Comparison of ENCODE assay signal across 8 cellular contexts in genomic region chr19:17469371-17470203, GRCh38. TPM values are rescaled to one million over a fixed set of nuclear protein-coding genes. Genes with fewer than 3 reads are reported as not detected.
DNase-seq lines count a peak whose midpoint lies in the region; ATAC-seq, FAIRE-seq and TF ChIP-seq lines count a peak whose summit lies in the region.

No MANE protein-coding gene starts in this region.

- TF ChIP-seq RAD21 in A549 (conservative IDR thresholded peaks at IDR 0.05 in 1 of 2, IDR thresholded peaks at IDR 0.05 in 1 of 2), result no peak

- no peak for TF ChIP-seq EP300 in A549 (IDR thresholded peaks at IDR 0.05)

- CTCF ChIA-PET in A549 (lab: Yijun Ruan, JAX), result interaction anchor here (0.6 kb wide), 1 partner anchor 1407 kb away, joined by 3 read pairs; no protein-coding TSS in a partner anchor

- POLR2A ChIA-PET in A549 (lab: Yijun Ruan, JAX), result no interaction called here

- peak overlapping the region; percentile 74 for H3K4me3 ChIP-seq in A549

- WGBS in A549 (ENCODE audit: missing lambda C conversion rate), result 0% methylated on average over 8 of the region's 45 CpGs

- H3K9me3 ChIP-seq in A549, result no peaks in the 10 kb centered on the region

- TF ChIP-seq CTCF in A549 (IDR thresholded peaks at IDR 0.05), result no peak

- peak; percentile 57 to 97 for DNase-seq in A549 (ENCODE audit: low read depth in 1 of 2, low spot score in 1 of 2)
- DNase-seq in NCI-H2227 treated with DMSO at 0.1 percent for 48 hours (lab: John Stamatoyannopoulos, UW), result peak; percentile 98
- DNase-seq in activated CD4-positive, CD25-positive, alpha-beta regulatory T cell treated with anti-CD3 and anti-CD28 coated beads, Interleukin-2, amount 50 U/mL, for 72 hours, result peak; percentile 82
- DNase-seq in cerebellar cortex (ENCODE audit: low spot score), result peak; percentile 97
- peak; percentile 88 for DNase-seq in kidney glomerular epithelial cell (lab: John Stamatoyannopoulos, UW)
- peak; percentile 93 for DNase-seq in stimulated activated CD4-positive, alpha-beta T cell treated with anti-CD3 and anti-CD28 coated beads, Interleukin-15, amount 100 ng/mL, for 24 hours

- no peak for TF ChIP-seq POLR2A in A549 (IDR thresholded peaks at IDR 0.05; ENCODE audit: low read length)

- peak; percentile 82 to 86 for ATAC-seq in A549
- ATAC-seq in GM18520 (IDR thresholded peaks at IDR 0.05; ENCODE audit: unreplicated experiment), result peak; percentile 36
- peak; percentile 33 for ATAC-seq in HG03064 (IDR thresholded peaks at IDR 0.05; ENCODE audit: low read depth, unreplicated experiment)

- H3K4me1 ChIP-seq in A549, result peaks cover 28% of the 10 kb centered on the region; the same call in 2 of the 3 replicates

- H3K4me2 ChIP-seq in A549, result peak overlapping the region; percentile 83

- H3K27ac ChIP-seq in A549, result peak overlapping the region; percentile 84 to 93

- FAIRE-seq in A549 (lab: Jason Lieb, UNC), result no peak

TF ChIP-seq in A549, 52 proteins besides CTCF, POLR2A, EP300 and RAD21:
- TF ChIP-seq PHF8 (IDR thresholded peaks at IDR 0.05; ENCODE audit: borderline replicate concordance, low read depth), result 0 out of 2 replicates have a peak, but pooled peaks have one; percentile 39
- 0 out of 5 replicates have a peak, but pooled peaks of 1 of the 2 experiments have one; percentile 8 for TF ChIP-seq JUN (IDR thresholded peaks at IDR 0.05)
- no peak for TF ChIP-seq FOSL2 (IDR thresholded peaks at IDR 0.05)
- no peak for TF ChIP-seq FOSL2 (CRISPR knock-in tag; IDR thresholded peaks at IDR 0.05)
- no peak for TF ChIP-seq TFCP2L1 (CRISPR knock-in tag; IDR thresholded peaks at IDR 0.05)
- TF ChIP-seq RARB (CRISPR knock-in tag; IDR thresholded peaks at IDR 0.05), result no peak
- TF ChIP-seq MYC (IDR thresholded peaks at IDR 0.05; ENCODE audit: borderline replicate concordance, low read length), result 0 out of 2 replicates have a peak, but pooled peaks have one; percentile 61
- TF ChIP-seq MAX (IDR thresholded peaks at IDR 0.05), result peak; percentile 70; the same call in 1 of the 2 replicates
- no peak for TF ChIP-seq HMGXB4 (CRISPR knock-in tag; IDR thresholded peaks at IDR 0.05; ENCODE audit: borderline replicate concordance)
- no peak for TF ChIP-seq ZFP36 (IDR thresholded peaks at IDR 0.05; ENCODE audit: borderline replicate concordance, partially characterized antibody)

RNA-seq across cellular contexts. Expression of gene SLC27A1, which starts 0.7 kb away (rescaled TPM):
- 1.8 and 2.7 TPM in 2 replicates for polyA plus RNA-seq in A549 (2011; rRNA removed)
- polyA plus RNA-seq in A549 (2012; cell fraction: cytosol; rRNA removed), result 2.6 and 4.1 TPM in 2 replicates
- polyA plus RNA-seq in A549 (2012; cell fraction: nucleus; rRNA removed), result 12.9 and 13.5 TPM in 2 replicates
- polyA plus RNA-seq in A549 (2017; fragmentation: RNase III; extraction: RNeasy Plus Mini Kit Qiagen cat#74134 plus additional on column Dnase treatment), result 1.9 to 2.6 TPM (median 2.5 TPM) in 3 replicates
- 2.1 and 3.1 TPM in 2 replicates for polyA minus RNA-seq in A549 (2011; rRNA and poly(A)+ RNA removed)

RNA-seq across cellular contexts. Expression of gene NXNL1, which starts 8.9 kb away (rescaled TPM):
- not detected in 2 replicates for polyA plus RNA-seq in A549 (2011; rRNA removed)
- polyA plus RNA-seq in A549 (2012; cell fraction: cytosol; rRNA removed), result not detected in 2 replicates
- polyA plus RNA-seq in A549 (2012; cell fraction: nucleus; rRNA removed), result not detected in 2 replicates
- polyA plus RNA-seq in A549 (2017; fragmentation: RNase III; extraction: RNeasy Plus Mini Kit Qiagen cat#74134 plus additional on column Dnase treatment), result not detected in 3 replicates
- not detected in 2 replicates for polyA minus RNA-seq in A549 (2011; rRNA and poly(A)+ RNA removed)

RNA-seq across cellular contexts. Expression of gene TMEM221, which starts 21.1 kb away (rescaled TPM):
- polyA plus RNA-seq in A549 (2011; rRNA removed) (0.61 and 0.78 TPM in 2 replicates), A549 (2017; fragmentation: RNase III; extraction: RNeasy Plus Mini Kit Qiagen cat#74134 plus additional on column Dnase treatment) (0.52 to 0.90 TPM (median 0.62 TPM) in 3 replicates)
- polyA plus RNA-seq in A549 (2012; cell fraction: cytosol; rRNA removed), result 0.41 and 0.58 TPM in 2 replicates
- polyA plus RNA-seq in A549 (2012; cell fraction: nucleus; rRNA removed), result 0.72 and 1.3 TPM in 2 replicates
- 0.45 and 0.97 TPM in 2 replicates for polyA minus RNA-seq in A549 (2011; rRNA and poly(A)+ RNA removed)

RNA-seq across cellular contexts. Expression of gene PGLS, which starts 41.9 kb away (rescaled TPM):
- polyA plus RNA-seq in A549 (2011; rRNA removed) (24.9 and 28.8 TPM in 2 replicates), A549 (2017; fragmentation: RNase III; extraction: RNeasy Plus Mini Kit Qiagen cat#74134 plus additional on column Dnase treatment) (37.2 to 49.4 TPM (median 45.7 TPM) in 3 replicates)
- 55.6 and 75.8 TPM in 2 replicates for polyA plus RNA-seq in A549 (2012; cell fraction: cytosol; rRNA removed)
- polyA plus RNA-seq in A549 (2012; cell fraction: nucleus; rRNA removed), result 72.0 and 80.2 TPM in 2 replicates
- 41.5 and 47.5 TPM in 2 replicates for polyA minus RNA-seq in A549 (2011; rRNA and poly(A)+ RNA removed)

RNA-seq across cellular contexts. Expression of gene MVB12A, which starts 49.7 kb away (rescaled TPM):
- polyA plus RNA-seq in A549 (2011; rRNA removed) (18.3 and 19.1 TPM in 2 replicates), A549 (2017; fragmentation: RNase III; extraction: RNeasy Plus Mini Kit Qiagen cat#74134 plus additional on column Dnase treatment) (26.8 to 30.2 TPM (median 27.7 TPM) in 3 replicates)
- polyA plus RNA-seq in A549 (2012; cell fraction: cytosol; rRNA removed), result 36.1 and 51.9 TPM in 2 replicates
- polyA plus RNA-seq in A549 (2012; cell fraction: nucleus; rRNA removed), result 51.9 and 58.3 TPM in 2 replicates
- 17.0 and 18.8 TPM in 2 replicates for polyA minus RNA-seq in A549 (2011; rRNA and poly(A)+ RNA removed)

Comparison
In these comparisons a context has a peak if more than half of its experiments do, and no peak if none do; other contexts are left out.
1. Peak in every context shown above with its lines: DNase-seq, ATAC-seq, H3K4me3 ChIP-seq and H3K27ac ChIP-seq.
2. ATAC-seq: peak in every context shown above with its lines; median percentile 84 in A549; 36 in GM18520; 33 in HG03064.